In the genomic region with DNA sequence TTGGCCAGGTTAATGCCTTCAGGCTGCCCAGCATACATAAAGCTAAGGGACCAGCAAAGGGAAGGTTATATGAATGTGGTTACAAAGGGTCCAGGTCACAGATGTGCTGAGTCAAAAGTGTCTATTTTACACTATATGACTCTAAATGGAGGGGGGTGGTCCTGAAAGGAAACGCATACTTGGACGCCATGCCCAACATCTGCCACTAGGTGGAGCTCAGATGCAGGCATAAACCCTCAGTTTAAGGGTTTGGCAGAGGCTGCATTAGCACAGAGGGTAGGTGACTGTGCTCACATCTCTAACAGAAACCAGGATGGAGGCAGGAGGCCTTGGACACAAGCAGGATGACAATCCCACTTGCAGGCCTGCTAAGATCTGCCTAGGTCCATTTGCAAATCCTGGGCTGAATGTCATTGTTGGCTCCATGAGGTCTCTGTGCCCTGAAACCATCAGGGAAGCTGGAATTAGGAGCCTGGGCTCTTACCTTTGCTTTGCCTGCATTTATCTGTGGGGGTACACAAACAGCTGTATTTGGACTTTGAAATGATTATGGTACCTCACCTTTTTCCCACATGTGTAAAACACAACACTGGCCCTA, we compare ENCODE assay signal across 8 cellular contexts. TPM values are rescaled to one million over a fixed set of nuclear protein-coding genes. Genes with fewer than 3 reads are reported as not detected.
DNase-seq lines count a peak whose midpoint lies in the region; ATAC-seq, FAIRE-seq and TF ChIP-seq lines count a peak whose summit lies in the region.

No MANE protein-coding gene starts in this region.

- TF ChIP-seq EP300 in Ishikawa (IDR thresholded peaks at IDR 0.05; ENCODE audit: borderline replicate concordance): no peak
- no peak for TF ChIP-seq EP300 in tibial nerve (IDR thresholded peaks at IDR 0.05)

- H3K27me3 ChIP-seq in tibial nerve: no peaks in the 10 kb centered on the region

- no peaks in the 10 kb centered on the region for H3K9me3 ChIP-seq in tibial nerve

- TF ChIP-seq POLR2A in tibial nerve (IDR thresholded peaks at IDR 0.05): no peak

- peaks cover 0 to 34% (median 3%) of the 10 kb centered on the region in 4 donors for H3K4me1 ChIP-seq in tibial nerve

- TF ChIP-seq RAD21 in Ishikawa (IDR thresholded peaks at IDR 0.05; ENCODE audit: low read depth): peak; percentile 95

- DNase-seq in AG20443 (ENCODE audit: low spot score) (peak; percentile 79), RCC 7860 (ENCODE audit: low spot score) (peak; percentile 36), activated T-helper 1 cell treated with Interleukin-2 at 50 U/mL for 16 hours (ENCODE audit: low read depth) (peak; percentile 24), fibroblast of the conjunctiva (ENCODE audit: low read depth) (peak; percentile 61), omental fat pad (ENCODE audit: low spot score) (peak; percentile 56), tibial nerve (ENCODE audit: low spot score in 2 of 2) (peak; percentile 30 to 66)

- no peak overlapping the region for H3K4me3 ChIP-seq in tibial nerve

- TF ChIP-seq CTCF in omental fat pad (IDR thresholded peaks at IDR 0.05) (peak in 2 of 3 donors; percentile 50 to 75), tibial nerve (IDR thresholded peaks at IDR 0.05) (peak; percentile 86 to 95 (median 92))

- no peak for FAIRE-seq in RCC 7860 (lab: Jason Lieb, UNC)

- WGBS in tibial nerve, 2 donors: 3% methylated on average over 2 of the region's 2 CpGs

- H3K27ac ChIP-seq in tibial nerve: no peak overlapping the region

- ATAC-seq in GM18868 (IDR thresholded peaks at IDR 0.05; ENCODE audit: unreplicated experiment) (peak; percentile 67), omental fat pad (ENCODE audit: low FRiP score) (peak; percentile 53)

- no peaks in the 10 kb centered on the region for H3K36me3 ChIP-seq in tibial nerve

TF ChIP-seq in Ishikawa, 13 proteins besides CTCF, POLR2A, EP300 and RAD21:
- TF ChIP-seq FOXM1 (IDR thresholded peaks at IDR 0.05; ENCODE audit: borderline replicate concordance, low read depth) (no peak), YY1 (IDR thresholded peaks at IDR 0.05; ENCODE audit: low read depth) (no peak), TCF12 (IDR thresholded peaks at IDR 0.05; ENCODE audit: low read depth) (no peak), NFIC (IDR thresholded peaks at IDR 0.05) (no peak)
TF ChIP-seq in Ishikawa: peak in this region for 0.

RNA-seq across cellular contexts. Expression of a gene that starts 55.8 kb away (rescaled TPM):
- 10 to 100 TPM; 12.2 to 26.8 (median 16.4) TPM for total RNA-seq in omental fat pad
- total RNA-seq in tibial nerve: 10 to 100 TPM; 18.8 to 30.8 (median 25.6) TPM

Comparison
In these comparisons a context has a peak if more than half of its experiments do, and no peak if none do; other contexts are left out.
1. DNase-seq: peak in every context shown above with its lines; median percentile 79 in AG20443; 61 in fibroblast of the conjunctiva; 56 in omental fat pad; 48 in tibial nerve; 36 in RCC 7860; 24 in activated T-helper 1 cell treated with Interleukin-2 at 50 U/mL for 16 hours.